In the genomic region with DNA sequence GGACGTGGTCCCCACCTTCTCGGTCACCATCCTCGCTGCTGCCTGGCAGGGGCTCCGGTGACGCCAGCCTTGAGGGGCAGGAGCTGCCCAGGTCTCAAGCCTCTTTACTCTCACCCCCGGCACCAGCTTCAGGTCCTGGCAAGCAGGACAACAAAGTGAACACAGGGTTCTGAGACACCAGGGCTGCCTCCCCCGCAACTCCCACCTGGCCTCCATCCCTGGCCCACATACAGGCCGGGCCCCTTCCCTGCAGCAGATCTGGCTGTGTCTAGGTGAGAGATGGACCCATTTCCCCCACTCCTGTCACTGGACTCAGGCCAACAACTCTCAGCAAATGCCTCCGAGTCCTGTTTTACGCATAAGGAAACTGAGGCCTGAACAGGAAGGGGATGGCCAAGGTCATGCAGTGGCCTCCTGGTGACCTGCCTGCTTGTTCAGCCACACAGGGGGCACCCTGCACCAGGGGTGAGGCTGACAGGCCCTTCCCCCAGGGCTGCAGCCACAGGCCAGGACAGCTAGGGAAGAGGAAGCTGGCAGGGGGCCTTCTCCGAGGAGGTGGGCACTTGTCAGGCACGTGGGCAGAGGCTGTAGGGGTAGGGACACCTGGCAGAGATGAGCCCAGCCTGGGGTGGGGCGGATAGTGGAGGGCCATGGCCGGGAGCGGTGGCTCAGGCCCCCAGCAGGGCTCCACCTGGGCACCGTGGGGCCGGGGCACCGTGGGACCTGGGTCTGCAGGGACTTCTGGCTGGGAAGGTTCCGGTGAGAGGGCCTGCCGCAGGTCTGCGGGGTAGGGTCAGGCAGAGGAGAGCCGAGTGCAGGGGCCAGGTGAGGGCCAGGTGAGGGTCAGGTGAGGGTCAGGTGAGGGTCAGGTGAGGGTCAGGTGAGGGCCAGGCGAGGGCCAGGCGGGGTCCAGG, we compare ENCODE assay signal across 11 cellular contexts. TPM values are rescaled to one million over a fixed set of nuclear protein-coding genes. Genes with fewer than 3 reads are reported as not detected.
A peak's percentile ranks its signal among the peaks of the same experiment; 100 is the strongest.
DNase-seq lines count a peak whose midpoint lies in the region; ATAC-seq, FAIRE-seq and TF ChIP-seq lines count a peak whose summit lies in the region.
"Had no signal": no experiment of that assay in that cellular context is flagged by ENCODE, and none has a peak within 500 bp of the region (broad histone marks: within the 10 kb centered on the region; RNA-seq: fewer than 3 reads in every experiment).

No MANE protein-coding gene starts in this region.

- no peaks in the 10 kb centered on the region for H3K36me3 ChIP-seq in CD4-positive, alpha-beta memory T cell (ENCODE audit: insufficient read depth, low read length)
- H3K36me3 ChIP-seq in NT2/D1 (ENCODE audit: insufficient read depth, insufficient read length, low read length), result peaks cover 15% of the 10 kb centered on the region

- H3K4me1 Mint-ChIP-seq in CD4-positive, alpha-beta memory T cell, result peaks cover 0 to 6% (median 3%) of the 10 kb centered on the region in 4 donors
- H3K4me1 Mint-ChIP-seq in effector memory CD8-positive, alpha-beta T cell (ENCODE audit: low read depth in 2 of 2), result peaks cover 0 to 6% of the 10 kb centered on the region in 2 donors
- H3K4me1 Mint-ChIP-seq in nephron, result peaks cover 5% of the 10 kb centered on the region

- ATAC-seq in effector memory CD8-positive, alpha-beta T cell (replicated peaks), result no peak
- ATAC-seq in GM18909 (IDR thresholded peaks at IDR 0.05; ENCODE audit: poor library complexity, unreplicated experiment), result no peak

- intact Hi-C loops in CD4-positive, alpha-beta memory T cell (cut with micrococcal nuclease), result no loop called here

- no peak overlapping the region for H3K27ac ChIP-seq in CD4-positive, alpha-beta memory T cell (ENCODE audit: low read depth, low read length)

- TF ChIP-seq CTCF in nephron (IDR thresholded peaks at IDR 0.05; ENCODE audit: unreplicated experiment in 3 of 3), result no peak

- no peaks in the 10 kb centered on the region for H3K4me1 ChIP-seq in CD4-positive, alpha-beta memory T cell (ENCODE audit: insufficient read depth, low read length)
- H3K4me1 ChIP-seq in NT2/D1 (ENCODE audit: insufficient read depth, insufficient read length), result peaks cover 35% of the 10 kb centered on the region

- no peaks in the 10 kb centered on the region for H3K9me3 Mint-ChIP-seq in CD4-positive, alpha-beta memory T cell
- no peaks in the 10 kb centered on the region for H3K9me3 Mint-ChIP-seq in effector memory CD8-positive, alpha-beta T cell
- no peaks in the 10 kb centered on the region for H3K9me3 Mint-ChIP-seq in nephron

- DNase-seq in CD4-positive, alpha-beta memory T cell, result no peak
- no peak for DNase-seq in NT2/D1 (ENCODE audit: low read depth, low spot score)
- DNase-seq in effector memory CD8-positive, alpha-beta T cell, result no peak
- DNase-seq in stimulated activated naive CD4-positive, alpha-beta T cell treated with Interleukin-2 at 50 U/mL for 16 hours (lab: John Stamatoyannopoulos, UW), result no peak
- DNase-seq in frontal cortex (ENCODE audit: low spot score in 2 of 2), result no peak
- no peak for DNase-seq in dedifferentiated amniotic fluid mesenchymal stem cell (ENCODE audit: extremely low spot score)
- DNase-seq: RPMI8226 had no signal

- POLR2A ChIA-PET in CD4-positive, alpha-beta memory T cell (lab: Charles Lee; ENCODE audit: partially characterized antibody), result no interaction called here

- no peaks in the 10 kb centered on the region for H3K36me3 Mint-ChIP-seq in CD4-positive, alpha-beta memory T cell
- H3K36me3 Mint-ChIP-seq in effector memory CD8-positive, alpha-beta T cell (ENCODE audit: insufficient read depth), result peaks cover 8% of the 10 kb centered on the region
- no peaks in the 10 kb centered on the region for H3K36me3 Mint-ChIP-seq in nephron (ENCODE audit: low read depth)

- CTCF ChIA-PET in CD4-positive, alpha-beta memory T cell (lab: Charles Lee; ENCODE audit: partially characterized antibody), result no interaction called here

- H3K4me3 Mint-ChIP-seq in CD4-positive, alpha-beta memory T cell, result peak overlapping the region in 6 of 8 donors; percentile 31 to 68 (median 42)
- peak overlapping the region; percentile 46 to 67 for H3K4me3 Mint-ChIP-seq in effector memory CD8-positive, alpha-beta T cell
- peak overlapping the region in 2 of 3 experiments; percentile 28 to 74 for H3K4me3 Mint-ChIP-seq in nephron

- H3K27me3 ChIP-seq in CD4-positive, alpha-beta memory T cell (ENCODE audit: insufficient read depth, low read length), result no peaks in the 10 kb centered on the region
- no peaks in the 10 kb centered on the region for H3K27me3 ChIP-seq in NT2/D1 (ENCODE audit: insufficient read depth, insufficient read length)

- H3K27ac Mint-ChIP-seq in CD4-positive, alpha-beta memory T cell, result peak overlapping the region in 5 of 7 donors; percentile 42 to 78 (median 57)
- H3K27ac Mint-ChIP-seq in effector memory CD8-positive, alpha-beta T cell, result peak overlapping the region in 1 of 2 donors; percentile 12
- H3K27ac Mint-ChIP-seq in nephron, result no peak overlapping the region

- FAIRE-seq in frontal cortex (lab: Jason Lieb, UNC), result no peak

- peak overlapping the region; percentile 61 for H3K9ac ChIP-seq in NT2/D1 (ENCODE audit: insufficient read length, low read depth)

- H3K4me3 ChIP-seq in CD4-positive, alpha-beta memory T cell (ENCODE audit: low read length in 2 of 2), result peak overlapping the region in 1 of 2 donors; percentile 9
- no peak overlapping the region for H3K4me3 ChIP-seq in NT2/D1 (ENCODE audit: insufficient read length, low read depth)

- no peaks in the 10 kb centered on the region for H3K9me3 ChIP-seq in CD4-positive, alpha-beta memory T cell (ENCODE audit: control insufficient read depth in 1 of 2, low read length in 2 of 2)
- H3K9me3 ChIP-seq in NT2/D1 (ENCODE audit: insufficient read depth, low read length), result no peaks in the 10 kb centered on the region

- peaks cover 2% of the 10 kb centered on the region in 2 donors for H3K27me3 Mint-ChIP-seq in CD4-positive, alpha-beta memory T cell
- H3K27me3 Mint-ChIP-seq in effector memory CD8-positive, alpha-beta T cell, result peaks cover 0 to 6% of the 10 kb centered on the region in 2 donors
- no peaks in the 10 kb centered on the region for H3K27me3 Mint-ChIP-seq in nephron (ENCODE audit: low read depth)

RNA-seq across cellular contexts. Expression of gene PVALEF, which starts 46.7 kb away (rescaled TPM):
- total RNA-seq in CD4-positive, alpha-beta memory T cell, result not detected
- polyA plus RNA-seq in CD4-positive, alpha-beta memory T cell, result not detected
- not detected for total RNA-seq in frontal cortex
- total RNA-seq: HT1080, subcutaneous adipose tissue had no signal

RNA-seq across cellular contexts. Expression of gene AATK, which starts 47.5 kb away (rescaled TPM):
- total RNA-seq in CD4-positive, alpha-beta memory T cell, result 1 to 10 TPM; 1.4 to 2.1 TPM
- polyA plus RNA-seq in CD4-positive, alpha-beta memory T cell, result under 1 TPM; 0.09 to 0.17 TPM
- 8.2 TPM for total RNA-seq in frontal cortex

Comparison
In these comparisons a context has a peak if more than half of its experiments do, and no peak if none do; other contexts are left out.
1. H3K27ac Mint-ChIP-seq: peak in CD4-positive, alpha-beta memory T cell (5 of 7); none in nephron (0 of 3).
2. Peak in every context shown above with its lines, with median percentiles within 50 percentile points of each other: H3K4me3 Mint-ChIP-seq.